ENCODE assay signal across 21 cellular contexts in genomic region chrX:3963980-3964379, GRCh38.
DNase-seq lines count a peak whose midpoint lies in the region; ATAC-seq and TF ChIP-seq lines count a peak whose summit lies in the region.
"Had no signal": no experiment of that assay in that cellular context is flagged by ENCODE, and none has a peak within 500 bp of the region (broad histone marks: within the 10 kb centered on the region; RNA-seq: fewer than 3 reads in every experiment).

No MANE protein-coding gene starts in this region.

- TF ChIP-seq CTCF in progenitor cell of endocrine pancreas (IDR thresholded peaks at IDR 0.05; ENCODE audit: unreplicated experiment) = no peak

- CTCF ChIA-PET in HEK293T (lab: Yijun Ruan, JAX) = interaction anchor here (0.9 kb wide), 1 partner anchor 266 kb away, joined by 3 read pairs; no protein-coding TSS in a partner anchor

- peaks cover 24% of the 10 kb centered on the region for H3K4me1 Mint-ChIP-seq in progenitor cell of endocrine pancreas (ENCODE audit: low read depth)

- POLR2A ChIA-PET in HEK293T (lab: Yijun Ruan, JAX) = no interaction called here

- H3K36me3 Mint-ChIP-seq in progenitor cell of endocrine pancreas (ENCODE audit: insufficient read depth) = peaks cover 2% of the 10 kb centered on the region
- H3K36me3 Mint-ChIP-seq: activated CD4-positive, alpha-beta memory T cell treated with anti-CD3 and anti-CD28 coated beads for 36 hours had no signal

- peak overlapping the region; percentile 11 for H3K27ac Mint-ChIP-seq in progenitor cell of endocrine pancreas
- H3K27ac Mint-ChIP-seq: activated CD4-positive, alpha-beta memory T cell treated with anti-CD3 and anti-CD28 coated beads for 36 hours; CD4-positive, alpha-beta T cell had no signal

- peaks cover 8% of the 10 kb centered on the region for H3K9me3 Mint-ChIP-seq in progenitor cell of endocrine pancreas (ENCODE audit: low read depth)
- H3K9me3 Mint-ChIP-seq: activated CD4-positive, alpha-beta memory T cell treated with anti-CD3 and anti-CD28 coated beads for 36 hours; CD4-positive, alpha-beta T cell had no signal

- DNase-seq in progenitor cell of endocrine pancreas (ENCODE audit: low spot score, unreplicated experiment) (no peak), HEK293T (ENCODE audit: extremely low spot score) (no peak), NOMO-1 (lab: John Stamatoyannopoulos, UW; ENCODE audit: unreplicated experiment in 2 of 2) (no peak)
- no peak for DNase-seq in stimulated activated naive CD4-positive, alpha-beta T cell treated with Interleukin-2 at 50 U/mL for 16 hours (lab: John Stamatoyannopoulos, UW)
- DNase-seq: activated CD4-positive, alpha-beta memory T cell treated with anti-CD3 and anti-CD28 coated beads for 36 hours; activated naive CD4-positive, alpha-beta T cell; activated T-cell treated with anti-CD3 and anti-CD28 coated beads for 4 hours; amniotic stem cell; CD4-positive, alpha-beta T cell; foreskin fibroblast; GF-D8; GM23248; lower lobe of right lung; NCI-H1105; NCI-H2171; NCI-H69; SHP77 treated with DMSO at 0.1 percent for 48 hours; stimulated activated CD4-positive, alpha-beta T cell treated with anti-CD3 and anti-CD28 coated beads, Interleukin-12 subunit alpha, Interleukin-12 subunit beta, amount 100 ng/mL, for 4 hours had no signal

- ATAC-seq in GM18870 (IDR thresholded peaks at IDR 0.05; ENCODE audit: unreplicated experiment) (peak; percentile 94), GM21717 (IDR thresholded peaks at IDR 0.05; ENCODE audit: unreplicated experiment) (peak; percentile 65), HG03097 (IDR thresholded peaks at IDR 0.05; ENCODE audit: low FRiP score, unreplicated experiment) (peak; percentile 76)
- ATAC-seq: lower lobe of right lung had no signal

- no peaks in the 10 kb centered on the region for H3K27me3 Mint-ChIP-seq in progenitor cell of endocrine pancreas

- H3K4me3 Mint-ChIP-seq in progenitor cell of endocrine pancreas (ENCODE audit: low read depth) = no peak overlapping the region
- H3K4me3 Mint-ChIP-seq: activated CD4-positive, alpha-beta memory T cell treated with anti-CD3 and anti-CD28 coated beads for 36 hours; CD4-positive, alpha-beta T cell had no signal

TF ChIP-seq in HEK293T, 16 proteins besides CTCF, POLR2A, EP300 and RAD21:
- TF ChIP-seq SUZ12 (IDR thresholded peaks at IDR 0.05) = no peak
- TF ChIP-seq ARNT (IDR thresholded peaks at IDR 0.05) = no peak
- no peak for TF ChIP-seq SP1 (IDR thresholded peaks at IDR 0.05)
- no peak for TF ChIP-seq ZNF384 (IDR thresholded peaks at IDR 0.05)
- no peak for TF ChIP-seq NFRKB (IDR thresholded peaks at IDR 0.05)
- no peak for TF ChIP-seq L3MBTL2 (conservative IDR thresholded peaks at IDR 0.05)
- no peak for TF ChIP-seq ELF4 (IDR thresholded peaks at IDR 0.05)
- TF ChIP-seq FOXM1 (IDR thresholded peaks at IDR 0.05; ENCODE audit: borderline replicate concordance) = no peak
- no peak for TF ChIP-seq FOXK2 (IDR thresholded peaks at IDR 0.05)
- TF ChIP-seq FOXA1 (IDR thresholded peaks at IDR 0.05) = no peak
- TF ChIP-seq LEF1 (IDR thresholded peaks at IDR 0.05; ENCODE audit: borderline replicate concordance) = no peak
- no peak for TF ChIP-seq HDGF (IDR thresholded peaks at IDR 0.05; ENCODE audit: borderline replicate concordance)
- TF ChIP-seq CTBP1 (IDR thresholded peaks at IDR 0.05; ENCODE audit: borderline replicate concordance) = no peak
- no peak for TF ChIP-seq BHLHE40 (IDR thresholded peaks at IDR 0.05; ENCODE audit: borderline replicate concordance)
- no peak for TF ChIP-seq PKNOX1 (IDR thresholded peaks at IDR 0.05)
- no peak for TF ChIP-seq TARDBP (IDR thresholded peaks at IDR 0.05)
